ENCODE assay signal across 9 cellular contexts in genomic region chr2:201406077-201406662, GRCh38. TPM values are rescaled to one million over a fixed set of nuclear protein-coding genes. Genes with fewer than 3 reads are reported as not detected.
DNase-seq lines count a peak whose midpoint lies in the region; ATAC-seq lines count a peak whose summit lies in the region.
"Had no signal": no experiment of that assay in that cellular context is flagged by ENCODE, and none has a peak within 500 bp of the region (broad histone marks: within the 10 kb centered on the region; RNA-seq: fewer than 3 reads in every experiment).

No MANE protein-coding gene starts in this region.

- no peak overlapping the region for H3K27ac ChIP-seq in right cardiac atrium (ENCODE audit: low read length)

- no peak overlapping the region for H3K4me3 Mint-ChIP-seq in activated naive CD4-positive, alpha-beta T cell treated with anti-CD3 and anti-CD28 coated beads, Interleukin-2, amount 50 U/mL, for 24 hours
- no peak overlapping the region for H3K4me3 Mint-ChIP-seq in activated CD4-positive, alpha-beta memory T cell treated with anti-CD3 and anti-CD28 coated beads for 36 hours

- H3K4me3 ChIP-seq in right cardiac atrium (ENCODE audit: low read length): peak overlapping the region; percentile 59
- H3K4me3 ChIP-seq: skin epidermis had no signal

- CTCF ChIA-PET in activated CD4-positive, alpha-beta memory T cell treated with anti-CD3 and anti-CD28 coated beads for 36 hours (lab: Charles Lee): interaction anchor here (1.0 kb wide), 1 partner anchor 45 kb away, joined by 6 read pairs; the partner anchor contains the start of genes STRADB and TRAK2

- POLR2A ChIA-PET in activated CD4-positive, alpha-beta memory T cell treated with anti-CD3 and anti-CD28 coated beads for 36 hours (lab: Charles Lee): interaction anchor here (1.0 kb wide), 1 partner anchor 45 kb away, joined by 6 read pairs; the partner anchor contains the start of genes STRADB and TRAK2

- H3K27me3 Mint-ChIP-seq in activated naive CD4-positive, alpha-beta T cell treated with anti-CD3 and anti-CD28 coated beads, Interleukin-2, amount 50 U/mL, for 24 hours: no peaks in the 10 kb centered on the region
- H3K27me3 Mint-ChIP-seq in activated CD4-positive, alpha-beta memory T cell treated with anti-CD3 and anti-CD28 coated beads for 36 hours: no peaks in the 10 kb centered on the region

- H3K27me3 ChIP-seq in right cardiac atrium (ENCODE audit: control insufficient read depth, insufficient read depth): no peaks in the 10 kb centered on the region

- ATAC-seq in right cardiac atrium (peak; percentile 50 to 53), GM19351 (IDR thresholded peaks at IDR 0.05; ENCODE audit: unreplicated experiment) (no peak)

- peak overlapping the region; percentile 81 for H3K27ac Mint-ChIP-seq in activated naive CD4-positive, alpha-beta T cell treated with anti-CD3 and anti-CD28 coated beads, Interleukin-2, amount 50 U/mL, for 24 hours
- peak overlapping the region; percentile 26 for H3K27ac Mint-ChIP-seq in activated CD4-positive, alpha-beta memory T cell treated with anti-CD3 and anti-CD28 coated beads for 36 hours

- WGBS in right cardiac atrium: 17% methylated on average over 3 of the region's 3 CpGs

- DNase-seq in activated naive CD4-positive, alpha-beta T cell (lab: John Stamatoyannopoulos, UW): no peak
- no peak for DNase-seq in activated CD4-positive, alpha-beta memory T cell treated with anti-CD3 and anti-CD28 coated beads for 36 hours
- no peak for DNase-seq in right cardiac atrium
- peak; percentile 47 for DNase-seq in ureter (ENCODE audit: low spot score)
- no peak for DNase-seq in NCI-H2107 (lab: John Stamatoyannopoulos, UW)
- no peak for DNase-seq in SHP77 (lab: John Stamatoyannopoulos, UW)

- peaks cover 62% of the 10 kb centered on the region for H3K4me1 Mint-ChIP-seq in activated naive CD4-positive, alpha-beta T cell treated with anti-CD3 and anti-CD28 coated beads, Interleukin-2, amount 50 U/mL, for 24 hours
- H3K4me1 Mint-ChIP-seq in activated CD4-positive, alpha-beta memory T cell treated with anti-CD3 and anti-CD28 coated beads for 36 hours (ENCODE audit: low read depth): peaks cover 38% of the 10 kb centered on the region

- H3K9me3 Mint-ChIP-seq in activated naive CD4-positive, alpha-beta T cell treated with anti-CD3 and anti-CD28 coated beads, Interleukin-2, amount 50 U/mL, for 24 hours: peaks cover 1% of the 10 kb centered on the region
- no peaks in the 10 kb centered on the region for H3K9me3 Mint-ChIP-seq in activated CD4-positive, alpha-beta memory T cell treated with anti-CD3 and anti-CD28 coated beads for 36 hours

- H3K4me1 ChIP-seq in right cardiac atrium (ENCODE audit: control insufficient read depth, insufficient read depth, low read length): peaks cover 1% of the 10 kb centered on the region

- intact Hi-C loops in activated CD4-positive, alpha-beta memory T cell treated with anti-CD3 and anti-CD28 coated beads for 36 hours (cut with micrococcal nuclease): loop anchor here (1.0 kb wide), 1 partner anchor 45 kb away; the partner anchor contains the start of genes STRADB and TRAK2
- intact Hi-C loops in right cardiac atrium (cut with DNase I): loop anchor here in 3 of 4 donors (5.0 kb wide), 1 partner anchor 46 kb away; the partner anchor contains the start of genes STRADB (in 3 of the 3) and TRAK2 (in 3 of the 3)

- peaks cover 2% of the 10 kb centered on the region for H3K36me3 Mint-ChIP-seq in activated naive CD4-positive, alpha-beta T cell treated with anti-CD3 and anti-CD28 coated beads, Interleukin-2, amount 50 U/mL, for 24 hours
- H3K36me3 Mint-ChIP-seq in activated CD4-positive, alpha-beta memory T cell treated with anti-CD3 and anti-CD28 coated beads for 36 hours: peaks cover 7% of the 10 kb centered on the region

- no peaks in the 10 kb centered on the region for H3K9me3 ChIP-seq in right cardiac atrium (ENCODE audit: control insufficient read depth, low read length)

RNA-seq across cellular contexts. Expression of gene TRAK2, which starts 45.1 kb away (rescaled TPM):
- total RNA-seq in activated CD4-positive, alpha-beta memory T cell treated with anti-CD3 and anti-CD28 coated beads for 36 hours: 10 to 100 TPM; 23.5 to 26.0 TPM
- total RNA-seq in right cardiac atrium (100 to 1,000 TPM in 3 of 4 donors, 10 to 100 TPM in 1; 98.2 to 141 (median 134) TPM), ureter (42.7 TPM)
- polyA plus RNA-seq in right cardiac atrium: 37.6 TPM

RNA-seq across cellular contexts. Expression of gene STRADB, which starts 45.4 kb away (rescaled TPM):
- 10 to 100 TPM; 18.5 to 19.8 TPM for total RNA-seq in activated CD4-positive, alpha-beta memory T cell treated with anti-CD3 and anti-CD28 coated beads for 36 hours
- 10 to 100 TPM; 35.4 to 51.3 (median 43.4) TPM for total RNA-seq in right cardiac atrium
- polyA plus RNA-seq in right cardiac atrium: 46.9 TPM
- 20.7 TPM for total RNA-seq in ureter

RNA-seq across cellular contexts. Expression of gene FLACC1, which starts 49.0 kb away (rescaled TPM):
- total RNA-seq in activated CD4-positive, alpha-beta memory T cell treated with anti-CD3 and anti-CD28 coated beads for 36 hours: under 1 TPM; 0.63 to 0.67 TPM
- total RNA-seq in right cardiac atrium (1 to 10 TPM; 5.5 to 8.7 (median 6.7) TPM), ureter (4.4 TPM)
- 4.1 TPM for polyA plus RNA-seq in right cardiac atrium
